9 cellular contexts compared by ENCODE assay signal in genomic region chr16:28166394-28167208, GRCh38. TPM values are rescaled to one million over a fixed set of nuclear protein-coding genes. Genes with fewer than 3 reads are reported as not detected.
A peak's percentile ranks its signal among the peaks of the same experiment; 100 is the strongest.
DNase-seq lines count a peak whose midpoint lies in the region; ATAC-seq and TF ChIP-seq lines count a peak whose summit lies in the region.
"Had no signal": no experiment of that assay in that cellular context is flagged by ENCODE, and none has a peak within 500 bp of the region (broad histone marks: within the 10 kb centered on the region; RNA-seq: fewer than 3 reads in every experiment).

No MANE protein-coding gene starts in this region.

- H3K4me1 Mint-ChIP-seq in endothelial cell (ENCODE audit: unreplicated experiment) = peaks cover 12% of the 10 kb centered on the region

- H3F3A ChIP-seq in SK-N-SH (replicated peaks; ENCODE audit: insufficient read depth) = peaks cover 6% of the 10 kb centered on the region

- TF ChIP-seq CTCF in SK-N-SH (IDR thresholded peaks at IDR 0.05) (no peak), endothelial cell (IDR thresholded peaks at IDR 0.05; ENCODE audit: unreplicated experiment) (no peak)

- POLR2A ChIA-PET in SK-N-SH (lab: Yijun Ruan, JAX) = no interaction called here

- H3K27ac ChIP-seq in SK-N-SH (ENCODE audit: low read depth in 2 of 2, low read length in 1 of 2) = no peak overlapping the region

- no peak overlapping the region for H3K9ac ChIP-seq in SK-N-SH

- no peaks in the 10 kb centered on the region for H3K9me2 ChIP-seq in SK-N-SH

- TF ChIP-seq RAD21 in SK-N-SH (IDR thresholded peaks at IDR 0.05; ENCODE audit: low read length) = no peak

- peaks cover 38 to 48% of the 10 kb centered on the region in 2 experiments for H3K36me3 ChIP-seq in SK-N-SH (replicated peaks in 1 of 2; ENCODE audit: control insufficient read depth in 1 of 2, insufficient read depth in 2 of 2, low read length in 1 of 2)

- no peaks in the 10 kb centered on the region for H3K9me3 ChIP-seq in SK-N-SH

- peaks cover 0 to 7% of the 10 kb centered on the region in 2 experiments; a peak in 1 of 4 replicates for H3K4me1 ChIP-seq in SK-N-SH (ENCODE audit: control insufficient read depth in 1 of 2, insufficient read depth in 2 of 2, low read depth in 1 of 2, low read length in 1 of 2)

- H3K79me2 ChIP-seq in SK-N-SH (ENCODE audit: insufficient read depth) = peaks cover 38% of the 10 kb centered on the region

- H3K27ac Mint-ChIP-seq in endothelial cell (ENCODE audit: unreplicated experiment) = no peak overlapping the region

- CTCF ChIA-PET in SK-N-SH (lab: Yijun Ruan, JAX) = no interaction called here

- H2AFZ ChIP-seq in SK-N-SH (ENCODE audit: low read depth) = no peak overlapping the region

- intact Hi-C loops in posterior cingulate gyrus (cut with DNase I) = no loop called here

- 78% methylated on average over 5 of the region's 5 CpGs for WGBS in SK-N-SH (ENCODE audit: low lambda C conversion rate)

- H3K4me3 Mint-ChIP-seq in endothelial cell (ENCODE audit: unreplicated experiment) = peak overlapping the region; percentile 7

- H3K4me3 ChIP-seq in SK-N-SH (ENCODE audit: low read depth in 2 of 2, low read length in 1 of 2) = no peak overlapping the region

- no peaks in the 10 kb centered on the region for H3K27me3 ChIP-seq in SK-N-SH (ENCODE audit: insufficient read depth)

- H3K27me3 Mint-ChIP-seq in endothelial cell (ENCODE audit: unreplicated experiment) = peaks cover 3% of the 10 kb centered on the region

- DNase-seq in activated CD4-positive, alpha-beta T cell treated with anti-CD3 and anti-CD28 coated beads for 48 hours = peak; percentile 43
- DNase-seq in activated CD4-positive, alpha-beta T cell treated with anti-CD3 and anti-CD28 coated beads, Interleukin-2, amount 50 U/mL, for 4 hours = no peak
- DNase-seq in SK-N-SH = no peak
- no peak for DNase-seq in endothelial cell (ENCODE audit: low spot score)
- peak; percentile 92 for DNase-seq in renal cortical epithelial cell (ENCODE audit: low read depth)
- DNase-seq in SHP77 (lab: John Stamatoyannopoulos, UW) = no peak
- no peak for DNase-seq in posterior cingulate gyrus
- DNase-seq: NCI-H345 had no signal

- no peak for ATAC-seq in GM21723 (IDR thresholded peaks at IDR 0.05; ENCODE audit: unreplicated experiment)

- H4K20me1 ChIP-seq in SK-N-SH (ENCODE audit: insufficient read depth) = no peaks in the 10 kb centered on the region

- TF ChIP-seq EP300 in SK-N-SH (IDR thresholded peaks at IDR 0.05; ENCODE audit: borderline replicate concordance in 1 of 2, low read depth in 1 of 2, low read length in 1 of 2) = no peak

- H3K36me3 Mint-ChIP-seq in endothelial cell (ENCODE audit: low read depth, unreplicated experiment) = peaks cover 22% of the 10 kb centered on the region

- no peak overlapping the region for H3K4me2 ChIP-seq in SK-N-SH

- no peaks in the 10 kb centered on the region for H3K9me3 Mint-ChIP-seq in endothelial cell (ENCODE audit: unreplicated experiment)

TF ChIP-seq in SK-N-SH, 30 proteins besides CTCF, POLR2A, EP300 and RAD21:
- TF ChIP-seq FOSL2 (IDR thresholded peaks at IDR 0.05; ENCODE audit: borderline replicate concordance, low read depth) (peak; percentile 51; the same call in 1 of the 2 replicates), PBX3 (IDR thresholded peaks at IDR 0.05) (no peak), JUND (IDR thresholded peaks at IDR 0.05) (peak; percentile 49; the same call in 1 of the 2 replicates)
TF ChIP-seq in SK-N-SH: peak in this region for 2.

RNA-seq across cellular contexts. Expression of gene XPO6, which starts 45.2 kb away (rescaled TPM):
- 97.1 and 118 TPM in 2 replicates for polyA plus RNA-seq in SK-N-SH (2012; rRNA removed)
- 54.3 and 66.0 TPM in 2 replicates for polyA plus RNA-seq in SK-N-SH (2012; cell fraction: cytosol; rRNA removed)
- polyA plus RNA-seq in SK-N-SH (2012; cell fraction: nucleus; rRNA removed) = 188 and 208 TPM in 2 replicates
- total RNA-seq in endothelial cell (ENCODE audit: unreplicated experiment) = 155 TPM
- total RNA-seq in renal cortical epithelial cell = 68.8 and 140 TPM in 2 replicates

Comparison
In these comparisons a context has a peak if more than half of its experiments do, and no peak if none do; other contexts are left out.
1. DNase-seq: peak in activated CD4-positive, alpha-beta T cell treated with anti-CD3 and anti-CD28 coated beads for 48 hours (single experiment) and renal cortical epithelial cell (single experiment); none in activated CD4-positive, alpha-beta T cell treated with anti-CD3 and anti-CD28 coated beads, Interleukin-2, amount 50 U/mL, for 4 hours (0 of 2), SK-N-SH (single experiment), endothelial cell (single experiment), SHP77 (0 of 2) and posterior cingulate gyrus (0 of 10).